Comparison of ENCODE assay signal across 8 cellular contexts in the genomic region with DNA sequence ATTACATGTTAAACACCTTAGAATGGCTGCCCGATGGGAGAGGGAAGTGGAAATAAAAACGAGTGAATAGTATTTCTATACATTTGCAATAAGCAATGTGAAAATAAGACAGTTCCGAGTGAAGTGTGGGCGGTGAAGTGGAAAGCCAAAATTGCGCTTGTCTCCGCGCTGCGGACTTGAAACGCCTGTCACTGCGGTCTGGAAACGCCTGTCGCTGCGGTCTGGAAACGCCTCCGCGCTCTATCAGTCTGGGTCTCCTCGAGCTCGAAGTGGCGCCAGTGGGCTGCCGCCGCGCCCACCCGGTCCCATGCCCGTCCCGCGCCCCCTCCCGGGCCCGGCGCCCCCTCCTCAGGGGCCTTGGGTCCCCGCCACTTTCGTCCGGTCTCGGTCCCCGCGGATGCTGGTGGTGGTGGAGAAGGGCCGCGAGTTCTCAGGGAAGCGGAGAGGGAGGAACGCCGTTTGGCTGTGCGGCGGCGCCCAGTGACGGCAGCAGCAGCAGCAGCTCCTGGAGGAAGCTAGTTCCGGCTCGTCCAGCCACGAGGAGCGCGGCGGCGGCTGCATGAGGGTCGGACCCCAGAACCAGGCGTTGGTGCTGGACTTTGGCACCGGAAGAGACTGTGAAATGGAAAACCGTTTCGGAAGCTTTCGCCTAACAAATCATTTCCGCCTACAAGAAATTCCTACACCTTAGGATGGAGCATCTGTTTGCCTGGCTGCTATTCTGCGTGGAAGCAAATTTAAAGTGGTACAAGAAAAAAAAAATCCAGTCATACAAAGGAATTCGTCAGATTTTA.
DNase-seq lines count a peak whose midpoint lies in the region; ATAC-seq and TF ChIP-seq lines count a peak whose summit lies in the region.

No MANE protein-coding gene starts in this region.

- DNase-seq in DMS153 treated with DMSO at 0.1 percent for 48 hours (lab: John Stamatoyannopoulos, UW; ENCODE audit: unreplicated experiment) (peak; percentile 80), NCI-H446 (lab: John Stamatoyannopoulos, UW) (peak; percentile 34 to 80), choroid plexus epithelial cell (ENCODE audit: low read depth) (peak; percentile 78), kidney tubule cell (ENCODE audit: low spot score) (peak; percentile 75)
- DNase-seq in activated CD4-positive, alpha-beta T cell treated with anti-CD3 and anti-CD28 coated beads for 4 hours, result peak; percentile 68 to 69
- peak; percentile 30 to 49 for DNase-seq in stimulated activated CD4-positive, alpha-beta T cell treated with anti-CD3 and anti-CD28 coated beads, Interleukin-15, amount 100 ng/mL, for 48 hours (ENCODE audit: low read depth in 2 of 2)

- ATAC-seq in HG02852 (IDR thresholded peaks at IDR 0.05; ENCODE audit: unreplicated experiment), result peak; percentile 35
- ATAC-seq in HG03097 (IDR thresholded peaks at IDR 0.05; ENCODE audit: low FRiP score, unreplicated experiment), result no peak

- peak overlapping the region; percentile 62 for H3K4me3 ChIP-seq in choroid plexus epithelial cell (ENCODE audit: low read depth, low read length)

- TF ChIP-seq CTCF in choroid plexus epithelial cell (conservative IDR thresholded peaks at IDR 0.05; ENCODE audit: low read depth, low read length), result no peak
